In the genomic region with DNA sequence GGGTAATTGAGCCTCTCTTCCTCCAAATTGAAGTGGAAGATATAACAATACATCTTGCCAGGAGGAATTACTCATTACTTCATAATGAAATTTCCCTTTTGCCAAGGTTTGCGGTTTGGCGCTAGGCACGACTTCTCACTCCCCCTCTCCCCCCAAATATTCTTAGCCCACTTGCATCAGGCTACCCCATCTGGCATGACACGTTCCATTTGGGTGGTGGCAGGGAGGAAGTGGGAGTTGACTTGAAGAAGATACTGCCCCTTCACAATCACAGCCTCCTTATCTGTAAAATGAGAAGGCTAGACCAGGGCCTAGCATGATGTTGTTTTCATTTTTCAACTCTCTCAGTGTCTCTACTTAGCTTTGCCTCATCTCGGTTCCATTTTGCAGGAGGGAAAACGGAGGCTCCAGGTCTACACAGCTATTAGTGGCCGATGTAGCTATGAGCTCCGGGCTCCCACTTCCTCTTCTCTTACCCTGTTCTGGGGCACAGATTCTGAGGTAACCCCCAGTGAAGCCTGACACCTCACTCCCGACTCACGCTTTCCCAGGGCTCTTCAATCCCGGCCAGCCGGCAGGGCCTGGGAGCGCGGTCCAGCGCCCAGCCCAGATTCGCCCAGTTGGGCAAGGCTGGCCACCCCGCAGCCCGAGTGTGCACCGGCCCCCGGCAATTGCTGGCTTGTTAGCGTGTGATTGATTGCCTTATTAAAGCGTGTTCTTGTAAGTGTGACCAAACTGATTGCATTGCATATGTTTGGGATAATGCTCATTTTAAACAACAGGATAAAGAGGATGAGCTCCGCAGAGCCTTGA, we compare ENCODE assay signal across 1 cellular context.
TF ChIP-seq lines count a peak whose summit lies in the region.

No MANE protein-coding gene starts in this region.

TF ChIP-seq in endothelial cell of umbilical vein, 7 proteins besides CTCF, POLR2A, EP300 and RAD21:
- TF ChIP-seq POLR2AphosphoS5 (IDR thresholded peaks at IDR 0.05; ENCODE audit: insufficient read depth, low read depth, low read length) (no peak), EZH2 (IDR thresholded peaks at IDR 0.05; ENCODE audit: borderline replicate concordance, low read depth, low read length, severe bottlenecking) (peak; percentile 80)
